Comparison of ENCODE assay signal across 11 cellular contexts in genomic region chr10:29588640-29589421, GRCh38. TPM values are rescaled to one million over a fixed set of nuclear protein-coding genes. Genes with fewer than 3 reads are reported as not detected.
DNase-seq lines count a peak whose midpoint lies in the region; TF ChIP-seq lines count a peak whose summit lies in the region.
"Had no signal": no experiment of that assay in that cellular context is flagged by ENCODE, and none has a peak within 500 bp of the region (broad histone marks: within the 10 kb centered on the region; RNA-seq: fewer than 3 reads in every experiment).

No MANE protein-coding gene starts in this region.

- H3K4me2 ChIP-seq in PC-9 (peak overlapping the region; percentile 98), neural progenitor cell (peak overlapping the region; percentile 55)

- H3F3A ChIP-seq in PC-9 (ENCODE audit: insufficient read depth, low read depth): peaks cover 56% of the 10 kb centered on the region
- H3F3A ChIP-seq in neural progenitor cell (ENCODE audit: low read depth): peaks cover 11% of the 10 kb centered on the region

- H4K20me1 ChIP-seq in PC-9 (ENCODE audit: insufficient read depth): no peaks in the 10 kb centered on the region
- H4K20me1 ChIP-seq in neural progenitor cell (ENCODE audit: low read depth): peaks cover 71% of the 10 kb centered on the region

- CTCF ChIA-PET in PC-9 (lab: Charles Lee): no interaction called here

- no peak for TF ChIP-seq POLR2A in esophagus squamous epithelium (IDR thresholded peaks at IDR 0.05)

- intact Hi-C loops in CD14-positive monocyte (cut with micrococcal nuclease): loop anchor here in 1 of 2 donors (5.0 kb wide), 1 partner anchor 77 kb away; no protein-coding TSS in a partner anchor
- intact Hi-C loops in PC-9 (cut with micrococcal nuclease; ENCODE audit: unreplicated experiment): no loop called here
- intact Hi-C loops in esophagus squamous epithelium (cut with DNase I): no loop called here

- H3K36me3 Mint-ChIP-seq in CD14-positive monocyte: peaks cover 16 to 22% of the 10 kb centered on the region in 2 donors
- peaks cover 4% of the 10 kb centered on the region for H3K36me3 Mint-ChIP-seq in neural progenitor cell

- DNase-seq in CD14-positive monocyte (ENCODE audit: low spot score): no peak
- DNase-seq in PC-9: peak; percentile 77 to 88
- no peak for DNase-seq in esophagus squamous epithelium (lab: John Stamatoyannopoulos, UW)
- DNase-seq in neural progenitor cell (ENCODE audit: low spot score): no peak
- DNase-seq in HuH-7.5 (ENCODE audit: low spot score): no peak
- DNase-seq in HK-2 (ENCODE audit: unreplicated experiment): no peak
- DNase-seq in activated CD4-positive, alpha-beta T cell treated with anti-CD3 and anti-CD28 coated beads for 4 hours: no peak
- DNase-seq in NK-92 treated with Interleukin-12 subunit alpha and Interleukin-12 subunit beta, amount 100 ng/mL, for 24 hours (lab: John Stamatoyannopoulos, UW): no peak
- DNase-seq: activated gamma-delta T cell, head of caudate nucleus, NCI-H524 had no signal

- BruUV-seq in PC-9 (replicated peaks; lab: Mats Ljungman, UMichigan): no TSS peak

- no peak overlapping the region for H3K9ac ChIP-seq in neural progenitor cell

- H3K79me2 ChIP-seq in PC-9 (ENCODE audit: low read depth) (peaks cover 48% of the 10 kb centered on the region), neural progenitor cell (ENCODE audit: low read depth) (no peaks in the 10 kb centered on the region)

- H3K27ac ChIP-seq in PC-9: peak overlapping the region; percentile 99
- H3K27ac ChIP-seq in esophagus squamous epithelium: peak overlapping the region; percentile 25 to 80 (median 74)
- H3K27ac ChIP-seq in neural progenitor cell: no peak overlapping the region

- H3K36me3 ChIP-seq in PC-9 (ENCODE audit: low read depth): no peaks in the 10 kb centered on the region
- H3K36me3 ChIP-seq in esophagus squamous epithelium: peaks cover 0 to 19% (median 0%) of the 10 kb centered on the region in 3 donors
- H3K36me3 ChIP-seq in neural progenitor cell: no peaks in the 10 kb centered on the region

- H3K4me1 Mint-ChIP-seq in CD14-positive monocyte (peaks cover 38% of the 10 kb centered on the region), neural progenitor cell (peaks cover 53% of the 10 kb centered on the region)

- H3K27me3 Mint-ChIP-seq in CD14-positive monocyte (ENCODE audit: low read depth in 3 of 3) (peaks cover 0 to 3% (median 0%) of the 10 kb centered on the region in 3 donors), neural progenitor cell (ENCODE audit: insufficient read depth, low read depth) (peaks cover 7% of the 10 kb centered on the region)

- H3K27me3 ChIP-seq in PC-9 (ENCODE audit: insufficient read depth, low read depth) (no peaks in the 10 kb centered on the region), esophagus squamous epithelium (no peaks in the 10 kb centered on the region), neural progenitor cell (no peaks in the 10 kb centered on the region)

- H2AFZ ChIP-seq in PC-9 (no peak overlapping the region), neural progenitor cell (replicated peaks) (no peak overlapping the region)

- POLR2A ChIA-PET in PC-9 (lab: Charles Lee; ENCODE audit: unreplicated experiment): interaction anchor here (0.6 to 0.7 kb wide), 5 partner anchors 29 to 301 kb away, joined by 4 to 12 read pairs (median 6); no protein-coding TSS in a partner anchor

- no peaks in the 10 kb centered on the region for H3K9me2 ChIP-seq in PC-9 (ENCODE audit: insufficient read depth)

- H3K4me3 Mint-ChIP-seq in CD14-positive monocyte (no peak overlapping the region), neural progenitor cell (no peak overlapping the region)

- H3K9me3 Mint-ChIP-seq in CD14-positive monocyte (peaks cover 0 to 4% (median 0%) of the 10 kb centered on the region in 7 donors), neural progenitor cell (peaks cover 2% of the 10 kb centered on the region)

- WGBS in esophagus squamous epithelium, 2 donors: 57 to 67% methylated on average over 14 of the region's 14 CpGs

- peak overlapping the region; percentile 50; the same call in 1 of the 2 replicates for H3K4me3 ChIP-seq in PC-9
- no peak overlapping the region for H3K4me3 ChIP-seq in esophagus squamous epithelium
- no peak overlapping the region for H3K4me3 ChIP-seq in neural progenitor cell

- H3K27ac Mint-ChIP-seq in CD14-positive monocyte (peak overlapping the region; percentile 84 to 96 (median 91)), neural progenitor cell (peak overlapping the region; percentile 69)

- no peaks in the 10 kb centered on the region for H3K9me3 ChIP-seq in PC-9 (ENCODE audit: insufficient read depth, low read depth)
- no peaks in the 10 kb centered on the region for H3K9me3 ChIP-seq in esophagus squamous epithelium
- H3K9me3 ChIP-seq in neural progenitor cell (ENCODE audit: low read depth): no peaks in the 10 kb centered on the region

- H3K4me1 ChIP-seq in PC-9 (replicated peaks; ENCODE audit: insufficient read depth): peaks cover 64% of the 10 kb centered on the region
- H3K4me1 ChIP-seq in esophagus squamous epithelium: peaks cover 19 to 98% (median 24%) of the 10 kb centered on the region in 3 donors
- peaks cover 27% of the 10 kb centered on the region for H3K4me1 ChIP-seq in neural progenitor cell

- TF ChIP-seq CTCF in CD14-positive monocyte (IDR thresholded peaks at IDR 0.05): no peak
- no peak for TF ChIP-seq CTCF in PC-9 (conservative IDR thresholded peaks at IDR 0.05)
- TF ChIP-seq CTCF in esophagus squamous epithelium (IDR thresholded peaks at IDR 0.05): no peak
- TF ChIP-seq CTCF in neural progenitor cell (IDR thresholded peaks at IDR 0.05): no peak

RNA-seq across cellular contexts. Expression of gene SVIL, which starts 45.9 kb away (rescaled TPM):
- 1 to 10 TPM; 2.1 to 5.8 TPM for polyA plus RNA-seq in CD14-positive monocyte
- total RNA-seq in PC-9 (2021): 166 and 171 TPM in 2 replicates
- total RNA-seq in esophagus squamous epithelium: 100 to 1,000 TPM in 2 of 4 donors, 10 to 100 TPM in 2; 71.1 to 227 (median 147) TPM
- 21.6 and 25.1 TPM in 2 replicates for total RNA-seq in neural progenitor cell (ENCODE audit: low replicate concordance)

Comparison
In these comparisons a context has a peak if more than half of its experiments do, and no peak if none do; other contexts are left out.
1. DNase-seq: peak in PC-9 (2 of 2); none in CD14-positive monocyte (single experiment), esophagus squamous epithelium (single experiment), neural progenitor cell (single experiment), HuH-7.5 (single experiment), HK-2 (single experiment), activated CD4-positive, alpha-beta T cell treated with anti-CD3 and anti-CD28 coated beads for 4 hours (0 of 2) and NK-92 treated with Interleukin-12 subunit alpha and Interleukin-12 subunit beta, amount 100 ng/mL, for 24 hours (single experiment).